8 cellular contexts compared by ENCODE assay signal in the genomic region with DNA sequence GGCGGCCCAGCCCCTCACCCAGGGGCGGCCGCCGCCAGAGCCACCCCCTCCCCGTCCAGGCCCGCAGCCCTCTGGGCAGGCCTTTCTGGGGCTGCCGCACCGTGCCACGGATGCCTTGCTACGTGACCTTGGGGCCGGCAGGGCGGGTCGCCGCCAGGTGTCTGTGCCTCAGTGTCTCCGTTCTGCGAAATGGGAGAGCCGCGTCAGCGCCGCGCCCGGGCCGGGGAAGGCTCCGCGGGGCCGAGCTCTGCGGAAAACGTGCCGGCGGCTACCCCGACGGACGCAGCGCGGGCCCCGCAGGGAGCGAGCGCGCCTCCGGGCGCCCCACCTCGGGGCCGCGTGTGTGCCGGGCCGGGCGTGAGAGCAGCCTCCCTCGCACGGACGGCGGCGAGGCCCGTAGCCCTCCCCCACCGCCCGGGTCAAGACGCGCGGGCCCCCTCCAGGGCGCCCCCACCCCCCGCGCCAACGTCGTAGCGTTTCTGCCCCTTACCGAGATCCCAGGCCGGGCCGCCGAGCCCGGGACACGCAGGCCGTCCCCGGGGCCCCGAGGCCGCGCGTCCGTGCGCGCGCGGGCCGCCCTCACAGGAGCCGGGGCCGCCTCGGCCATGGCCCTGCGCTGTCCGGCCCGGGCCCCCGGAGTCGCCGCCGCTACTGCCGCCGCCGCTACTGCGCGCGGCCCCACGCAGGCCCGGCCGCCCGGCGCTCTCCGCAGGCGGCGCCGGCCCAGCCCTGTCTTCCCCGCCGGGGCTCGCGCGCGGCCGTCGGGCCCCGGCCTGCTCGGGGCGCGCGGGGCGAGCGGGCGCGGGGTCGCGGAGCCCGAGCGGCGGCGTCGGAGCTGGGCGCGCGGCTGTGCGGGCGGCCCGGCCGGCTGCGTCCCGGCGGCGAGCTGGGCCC. TPM values are rescaled to one million over a fixed set of nuclear protein-coding genes. Genes with fewer than 3 reads are reported as not detected.
A peak's percentile ranks its signal among the peaks of the same experiment; 100 is the strongest.
DNase-seq lines count a peak whose midpoint lies in the region; ATAC-seq and TF ChIP-seq lines count a peak whose summit lies in the region.

No MANE protein-coding gene starts in this region.

- no peaks in the 10 kb centered on the region; the same call in 1 of the 2 replicates for H3K9me3 ChIP-seq in OCI-LY1 (ENCODE audit: low read length)

- H3K9me3 Mint-ChIP-seq in mesothelial cell of epicardium = no peaks in the 10 kb centered on the region
- H3K9me3 Mint-ChIP-seq in type B pancreatic cell = no peaks in the 10 kb centered on the region

- H3K27me3 Mint-ChIP-seq in mesothelial cell of epicardium (ENCODE audit: low read depth) (peaks cover 5% of the 10 kb centered on the region), type B pancreatic cell (peaks cover 9% of the 10 kb centered on the region)

- H3K4me1 ChIP-seq in OCI-LY1 (ENCODE audit: insufficient read depth, low read length, severe bottlenecking) = peaks cover 12% of the 10 kb centered on the region

- H3K4me1 Mint-ChIP-seq in mesothelial cell of epicardium (peaks cover 16% of the 10 kb centered on the region), type B pancreatic cell (ENCODE audit: unreplicated experiment) (peaks cover 22% of the 10 kb centered on the region)

- H3K9me2 ChIP-seq in OCI-LY1 (ENCODE audit: low read depth, low read length) = no peaks in the 10 kb centered on the region

- no peaks in the 10 kb centered on the region for H4K20me1 ChIP-seq in OCI-LY1 (ENCODE audit: insufficient read depth, low read length)

- H3K4me2 ChIP-seq in OCI-LY1 (ENCODE audit: low read length) = peak overlapping the region; percentile 64

- ATAC-seq in HG02588 (IDR thresholded peaks at IDR 0.05; ENCODE audit: unreplicated experiment) = peak; percentile 37

- TF ChIP-seq CTCF in OCI-LY1 (IDR thresholded peaks at IDR 0.05; ENCODE audit: low read length) (no peak), mesothelial cell of epicardium (IDR thresholded peaks at IDR 0.05; ENCODE audit: unreplicated experiment) (no peak), type B pancreatic cell (conservative IDR thresholded peaks at IDR 0.05) (no peak)

- H3K4me3 Mint-ChIP-seq in mesothelial cell of epicardium (peak overlapping the region; percentile 28), type B pancreatic cell (no peak overlapping the region)

- DNase-seq in activated T-cell treated with anti-CD3 and anti-CD28 coated beads for 48 hours (ENCODE audit: low read depth) = peak; percentile 31
- DNase-seq in activated T-cell treated with anti-CD3 and anti-CD28 coated beads for 4 hours = no peak
- peak; percentile 45 for DNase-seq in dermis blood vessel endothelial cell
- DNase-seq in mesothelial cell of epicardium (ENCODE audit: low spot score in 2 of 2, unreplicated experiment in 2 of 2) = peak in 1 of 2 experiments; percentile 42
- peak; percentile 71 for DNase-seq in type B pancreatic cell (ENCODE audit: extremely low spot score, unreplicated experiment)
- no peak for DNase-seq in SKM-1 treated with dmso at 0.1 percent for 144 hours (lab: John Stamatoyannopoulos, UW; ENCODE audit: unreplicated experiment)

- no peak overlapping the region for H3K27ac ChIP-seq in OCI-LY1 (ENCODE audit: low read depth, low read length, poor library complexity, severe bottlenecking)

- peaks cover 4% of the 10 kb centered on the region; the same call in 1 of the 2 replicates for H3F3A ChIP-seq in OCI-LY1 (ENCODE audit: insufficient read depth, low read length)

- peaks cover 8% of the 10 kb centered on the region; the same call in 1 of the 2 replicates for H3K36me3 ChIP-seq in OCI-LY1 (ENCODE audit: insufficient read depth, low read length)

- H3K36me3 Mint-ChIP-seq in mesothelial cell of epicardium = peaks cover 12% of the 10 kb centered on the region
- peaks cover 6% of the 10 kb centered on the region for H3K36me3 Mint-ChIP-seq in type B pancreatic cell

- no peak overlapping the region for H2AFZ ChIP-seq in OCI-LY1 (ENCODE audit: low read length)

- H3K79me2 ChIP-seq in OCI-LY1 (ENCODE audit: insufficient read depth, low read length) = no peaks in the 10 kb centered on the region

- H3K27ac Mint-ChIP-seq in mesothelial cell of epicardium (no peak overlapping the region), type B pancreatic cell (no peak overlapping the region)

- H3K4me3 ChIP-seq in OCI-LY1 (ENCODE audit: low read depth, low read length, poor library complexity, severe bottlenecking) = peak overlapping the region; percentile 64

- H3K9ac ChIP-seq in OCI-LY1 (ENCODE audit: low read length) = peak overlapping the region; percentile 35; the same call in 1 of the 2 replicates

- peaks cover 4% of the 10 kb centered on the region; the same call in 1 of the 2 replicates for H3K27me3 ChIP-seq in OCI-LY1 (ENCODE audit: insufficient read depth, low read length)

RNA-seq across cellular contexts. Expression of a gene that starts 1.1 kb away (rescaled TPM):
- total RNA-seq in dermis blood vessel endothelial cell = 4.9 and 8.5 TPM in 2 replicates
- total RNA-seq in mesothelial cell of epicardium = 18.5 to 20.0 TPM (median 18.9 TPM) in 3 replicates
- 17.4 and 17.6 TPM in 2 replicates for total RNA-seq in type B pancreatic cell (ENCODE audit: low replicate concordance)

RNA-seq across cellular contexts. Expression of a gene that starts 37.8 kb away (rescaled TPM):
- total RNA-seq in dermis blood vessel endothelial cell (22.7 and 24.3 TPM in 2 replicates), mesothelial cell of epicardium (25.4 to 27.9 TPM (median 27.3 TPM) in 3 replicates), type B pancreatic cell (ENCODE audit: low replicate concordance) (20.2 and 20.4 TPM in 2 replicates)

Comparison
In these comparisons a context has a peak if more than half of its experiments do, and no peak if none do; other contexts are left out.
1. DNase-seq: peak in activated T-cell treated with anti-CD3 and anti-CD28 coated beads for 48 hours (single experiment), dermis blood vessel endothelial cell (single experiment) and type B pancreatic cell (single experiment); none in activated T-cell treated with anti-CD3 and anti-CD28 coated beads for 4 hours (single experiment) and SKM-1 treated with dmso at 0.1 percent for 144 hours (single experiment).